In genomic region chr9:136762915-136763648, GRCh38 we compare ENCODE assay signal across 8 cellular contexts. TPM values are rescaled to one million over a fixed set of nuclear protein-coding genes. Genes with fewer than 3 reads are reported as not detected.
DNase-seq lines count a peak whose midpoint lies in the region; ATAC-seq and TF ChIP-seq lines count a peak whose summit lies in the region.

No MANE protein-coding gene starts in this region.

- peaks cover 7% of the 10 kb centered on the region for H3K9me3 Mint-ChIP-seq in glutamatergic neuron (ENCODE audit: unreplicated experiment)

- H3K27me3 Mint-ChIP-seq in glutamatergic neuron (ENCODE audit: unreplicated experiment) = peaks cover 4% of the 10 kb centered on the region

- peak overlapping the region; percentile 38 for H3K4me3 Mint-ChIP-seq in glutamatergic neuron (ENCODE audit: unreplicated experiment)

- DNase-seq in NCI-H2029 (lab: John Stamatoyannopoulos, UW) (peak; percentile 40), NCI-H2029 treated with DMSO at 0.1 percent for 48 hours (lab: John Stamatoyannopoulos, UW) (no peak), T-helper 9 cell (peak; percentile 26), glutamatergic neuron (peak; percentile 87), NCI-H1105 treated with DMSO at 0.1 percent for 48 hours (lab: John Stamatoyannopoulos, UW) (no peak), middle frontal gyrus (ENCODE audit: extremely low spot score, low spot score) (no peak)
- peak; percentile 27 to 64 (median 31) for DNase-seq in stimulated activated CD4-positive, alpha-beta T cell treated with anti-CD3 and anti-CD28 coated beads, TNF-alpha, amount 100 ng/mL, for 48 hours (ENCODE audit: low read depth in 3 of 3)

- no peak for TF ChIP-seq CTCF in glutamatergic neuron (IDR thresholded peaks at IDR 0.05; ENCODE audit: partially characterized antibody, unreplicated experiment)

- no peak overlapping the region for H3K27ac Mint-ChIP-seq in glutamatergic neuron (ENCODE audit: unreplicated experiment)

- no peak for ATAC-seq in HG03571 (IDR thresholded peaks at IDR 0.05; ENCODE audit: unreplicated experiment)

- no peaks in the 10 kb centered on the region for H3K36me3 Mint-ChIP-seq in glutamatergic neuron (ENCODE audit: unreplicated experiment)

- H3K4me1 Mint-ChIP-seq in glutamatergic neuron (ENCODE audit: low read depth, unreplicated experiment) = peaks cover 17% of the 10 kb centered on the region

RNA-seq across cellular contexts. Expression of gene LCN15, which starts 1.2 kb away (rescaled TPM):
- total RNA-seq in glutamatergic neuron (ENCODE audit: unreplicated experiment) = 1.9 TPM

RNA-seq across cellular contexts. Expression of gene LCN8, which starts 5.0 kb away (rescaled TPM):
- total RNA-seq in glutamatergic neuron (ENCODE audit: unreplicated experiment) = not detected

RNA-seq across cellular contexts. Expression of gene LCN6, which starts 14.8 kb away (rescaled TPM):
- total RNA-seq in glutamatergic neuron (ENCODE audit: unreplicated experiment) = not detected

RNA-seq across cellular contexts. Expression of gene LCN10, which starts 20.3 kb away (rescaled TPM):
- not detected for total RNA-seq in glutamatergic neuron (ENCODE audit: unreplicated experiment)

RNA-seq across cellular contexts. Expression of gene TMEM141, which starts 28.1 kb away (rescaled TPM):
- 46.1 TPM for total RNA-seq in glutamatergic neuron (ENCODE audit: unreplicated experiment)

Comparison
In these comparisons a context has a peak if more than half of its experiments do, and no peak if none do; other contexts are left out.
1. DNase-seq: peak in NCI-H2029 (single experiment), T-helper 9 cell (single experiment), glutamatergic neuron (single experiment) and stimulated activated CD4-positive, alpha-beta T cell treated with anti-CD3 and anti-CD28 coated beads, TNF-alpha, amount 100 ng/mL, for 48 hours (3 of 3); none in NCI-H2029 treated with DMSO at 0.1 percent for 48 hours (single experiment), NCI-H1105 treated with DMSO at 0.1 percent for 48 hours (single experiment) and middle frontal gyrus (single experiment).